Comparison of ENCODE assay signal across 17 cellular contexts in the genomic region with DNA sequence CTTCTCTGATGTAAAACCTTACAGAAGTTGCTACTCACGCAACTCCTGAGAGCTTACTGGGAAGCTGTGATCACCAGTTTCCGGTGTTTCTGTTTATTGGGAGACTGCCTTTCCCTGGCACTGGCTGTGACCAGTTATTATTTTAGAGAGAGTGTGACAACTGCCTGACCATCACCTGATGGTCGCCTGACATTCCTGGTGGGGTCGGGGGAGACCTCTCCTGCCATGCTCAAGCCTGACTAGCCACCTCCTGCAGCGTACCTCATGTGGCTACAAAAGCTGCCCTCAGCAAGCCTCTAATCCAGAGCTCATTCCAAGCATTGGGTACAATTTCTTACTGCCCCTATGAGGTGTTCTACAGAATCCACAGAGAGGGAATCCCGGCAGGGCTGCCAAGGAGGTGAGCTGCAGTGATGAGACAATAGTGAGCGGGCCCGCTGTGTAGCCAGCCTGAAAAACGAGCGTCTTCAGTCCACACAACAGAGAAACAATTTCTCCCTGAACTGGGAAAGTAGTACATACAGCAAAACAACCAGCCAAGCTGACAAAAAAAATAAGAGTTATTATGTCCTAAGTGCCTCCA. TPM values are rescaled to one million over a fixed set of nuclear protein-coding genes. Genes with fewer than 3 reads are reported as not detected.
DNase-seq lines count a peak whose midpoint lies in the region; ATAC-seq and TF ChIP-seq lines count a peak whose summit lies in the region.
"Had no signal": no experiment of that assay in that cellular context is flagged by ENCODE, and none has a peak within 500 bp of the region (broad histone marks: within the 10 kb centered on the region; RNA-seq: fewer than 3 reads in every experiment).

No MANE protein-coding gene starts in this region.

- H3K14ac ChIP-seq in H9 (ENCODE audit: insufficient read depth, low read length): no peak overlapping the region

- H4K5ac ChIP-seq in H9 (ENCODE audit: insufficient read length, low read depth, low read length): no peak overlapping the region

- H3K18ac ChIP-seq in H9 (ENCODE audit: insufficient read length, low read depth, low read length): no peak overlapping the region

- H3K4me3 Mint-ChIP-seq in H9 (no peak overlapping the region), osteocyte (ENCODE audit: unreplicated experiment) (no peak overlapping the region)
- no peak overlapping the region for H3K4me3 Mint-ChIP-seq in activated CD8-positive, alpha-beta memory T cell treated with anti-CD3 and anti-CD28 coated beads, Interleukin-2, amount 10 ng/mL, durations not matched to agents 7 days and 5 days
- H3K4me3 Mint-ChIP-seq: CD4-positive, CD25-positive, alpha-beta regulatory T cell; GM23338; HFFc6 had no signal

- no peak overlapping the region for H4K8ac ChIP-seq in H9 (replicated peaks; ENCODE audit: insufficient read length, low read depth, low read length)

- H3K36me3 Mint-ChIP-seq in H9 (ENCODE audit: insufficient read depth in 1 of 3, low read depth in 3 of 3): no peaks in the 10 kb centered on the region
- no peaks in the 10 kb centered on the region for H3K36me3 Mint-ChIP-seq in activated CD8-positive, alpha-beta memory T cell treated with anti-CD3 and anti-CD28 coated beads, Interleukin-2, amount 10 ng/mL, durations not matched to agents 7 days and 5 days
- H3K36me3 Mint-ChIP-seq in osteocyte (ENCODE audit: unreplicated experiment): no peaks in the 10 kb centered on the region
- H3K36me3 Mint-ChIP-seq: CD4-positive, CD25-positive, alpha-beta regulatory T cell had no signal

- H3K27me3 ChIP-seq in H9 (ENCODE audit: insufficient read depth, low read length): peaks cover 6% of the 10 kb centered on the region; the same call in 1 of the 2 replicates

- DNase-seq in activated effector memory CD4-positive, alpha-beta T cell treated with anti-CD3 and anti-CD28 coated beads, Interleukin-2, amount 50 U/mL, for 16 hours: peak; percentile 19
- DNase-seq in activated effector memory CD4-positive, alpha-beta T cell treated with Interleukin-2 at 50 U/mL for 16 hours: no peak
- DNase-seq in H9 (peak; percentile 5), osteocyte (ENCODE audit: extremely low spot score, unreplicated experiment) (peak; percentile 56), LoVo (ENCODE audit: low spot score) (no peak), DMS 273 (lab: John Stamatoyannopoulos, UW; ENCODE audit: unreplicated experiment) (no peak), RKO (ENCODE audit: low spot score) (no peak)
- peak; percentile 21 for DNase-seq in activated CD8-positive, alpha-beta memory T cell treated with anti-CD3 and anti-CD28 coated beads, Interleukin-2, amount 10 ng/mL, durations not matched to agents 7 days and 5 days
- DNase-seq: BE2C; C1 segment of cervical spinal cord; CD4-positive, CD25-positive, alpha-beta regulatory T cell; DMS79 treated with DMSO at 0.1 percent for 48 hours; GF-D8; HFFc6 had no signal

- no peak overlapping the region for H2BK5ac ChIP-seq in H9 (ENCODE audit: insufficient read length, low read length)

- no peak overlapping the region for H3K27ac ChIP-seq in H9 (ENCODE audit: insufficient read length, low read depth, low read length)
- H3K27ac ChIP-seq: HL-60 had no signal

- H2BK20ac ChIP-seq in H9 (ENCODE audit: low read depth, low read length, poor library complexity, severe bottlenecking): no peak overlapping the region

- no peak overlapping the region for H3K23ac ChIP-seq in H9 (ENCODE audit: insufficient read length, low read depth, low read length)

- no peak overlapping the region for H3K9ac ChIP-seq in H9 (ENCODE audit: extremely low read depth, insufficient read length, low read length)

- whole genome bisulfite sequencing in H9 (ENCODE audit: extremely low coverage, insufficient read length, low lambda C conversion rate): no CpG with 5 or more reads among the region's 10 CpGs

- TF ChIP-seq CTCF in H9 (conservative IDR thresholded peaks at IDR 0.05) (no peak), osteocyte (IDR thresholded peaks at IDR 0.05) (no peak)

- no peak overlapping the region for H4K91ac ChIP-seq in H9 (ENCODE audit: insufficient read length, low read depth, low read length)

- H3K4me1 Mint-ChIP-seq in H9 (peaks cover 0 to 5% of the 10 kb centered on the region in 2 experiments; a peak in 2 of 4 replicates), osteocyte (ENCODE audit: unreplicated experiment) (peaks cover 8% of the 10 kb centered on the region)
- H3K4me1 Mint-ChIP-seq in activated CD8-positive, alpha-beta memory T cell treated with anti-CD3 and anti-CD28 coated beads, Interleukin-2, amount 10 ng/mL, durations not matched to agents 7 days and 5 days: peaks cover 6% of the 10 kb centered on the region
- H3K4me1 Mint-ChIP-seq: GM23338 had no signal

- H3K27me3 Mint-ChIP-seq in H9 (ENCODE audit: low read depth) (peaks cover 23% of the 10 kb centered on the region), osteocyte (ENCODE audit: unreplicated experiment) (peaks cover 23% of the 10 kb centered on the region)
- H3K27me3 Mint-ChIP-seq in activated CD8-positive, alpha-beta memory T cell treated with anti-CD3 and anti-CD28 coated beads, Interleukin-2, amount 10 ng/mL, durations not matched to agents 7 days and 5 days: peaks cover 20% of the 10 kb centered on the region

- no peak overlapping the region for H3K56ac ChIP-seq in H9 (ENCODE audit: insufficient read length, low read depth, low read length)

- no peaks in the 10 kb centered on the region for H4K20me1 ChIP-seq in H9 (ENCODE audit: control insufficient read depth, insufficient read depth, insufficient read length)

- H3K4ac ChIP-seq in H9 (ENCODE audit: low read depth, low read length): no peak overlapping the region

- H3K9me3 ChIP-seq in H9 (ENCODE audit: control insufficient read depth, low read depth, low read length): no peaks in the 10 kb centered on the region
- H3K9me3 ChIP-seq: BE2C had no signal

- H2BK120ac ChIP-seq in H9 (ENCODE audit: low read depth, low read length, poor library complexity, severe bottlenecking): no peak overlapping the region

- no peak for ATAC-seq in activated CD8-positive, alpha-beta memory T cell treated with anti-CD3 and anti-CD28 coated beads, Interleukin-2, amount 10 ng/mL, durations not matched to agents 7 days and 5 days
- ATAC-seq: GM23338, HCT116 had no signal

- H3K79me1 ChIP-seq in H9 (ENCODE audit: insufficient read depth, low read depth, low read length, poor library complexity, severe bottlenecking): no peaks in the 10 kb centered on the region

- H3K79me2 ChIP-seq in H9 (ENCODE audit: insufficient read depth, low read length): no peaks in the 10 kb centered on the region

- H3K4me1 ChIP-seq in H9 (ENCODE audit: insufficient read depth, low read length): no peaks in the 10 kb centered on the region
- H3K4me1 ChIP-seq: BE2C had no signal

- H3K9me3 Mint-ChIP-seq in H9: no peaks in the 10 kb centered on the region
- H3K9me3 Mint-ChIP-seq in activated CD8-positive, alpha-beta memory T cell treated with anti-CD3 and anti-CD28 coated beads, Interleukin-2, amount 10 ng/mL, durations not matched to agents 7 days and 5 days (ENCODE audit: low read depth): no peaks in the 10 kb centered on the region
- H3K9me3 Mint-ChIP-seq in osteocyte (ENCODE audit: unreplicated experiment): no peaks in the 10 kb centered on the region
- H3K9me3 Mint-ChIP-seq: GM23338, HFFc6 had no signal

- H3T11ph ChIP-seq in H9 (ENCODE audit: low read length): no peak overlapping the region

- H2AK5ac ChIP-seq in H9 (ENCODE audit: insufficient read length, low read length): no peak overlapping the region

- CTCF ChIA-PET in activated CD8-positive, alpha-beta memory T cell treated with anti-CD3 and anti-CD28 coated beads, Interleukin-2, amount 10 ng/mL, durations not matched to agents 7 days and 5 days (lab: Charles Lee): interaction anchor here (0.9 kb wide), 1 partner anchor 148 kb away, joined by 3 read pairs; no protein-coding TSS in a partner anchor

- H2BK15ac ChIP-seq in H9 (ENCODE audit: low read depth, low read length): no peak overlapping the region

- H2AFZ ChIP-seq in H9 (ENCODE audit: low read length): no peak overlapping the region
- H2AFZ ChIP-seq: GM23338 had no signal

- H3K27ac Mint-ChIP-seq in H9 (no peak overlapping the region), osteocyte (ENCODE audit: unreplicated experiment) (no peak overlapping the region)
- H3K27ac Mint-ChIP-seq in activated CD8-positive, alpha-beta memory T cell treated with anti-CD3 and anti-CD28 coated beads, Interleukin-2, amount 10 ng/mL, durations not matched to agents 7 days and 5 days: no peak overlapping the region
- H3K27ac Mint-ChIP-seq: CD4-positive, CD25-positive, alpha-beta regulatory T cell; GM23338; HFFc6 had no signal

- H3K23me2 ChIP-seq in H9 (ENCODE audit: insufficient read length, low read depth, low read length, poor library complexity, severe bottlenecking): peaks cover 11% of the 10 kb centered on the region

- no peak overlapping the region for H2BK12ac ChIP-seq in H9 (ENCODE audit: insufficient read length, low read depth, low read length)

- H3K4me2 ChIP-seq in H9 (ENCODE audit: insufficient read depth, insufficient read length, low read length): no peak overlapping the region
- H3K4me2 ChIP-seq: GM23338 had no signal

RNA-seq across cellular contexts. Expression of gene GJA3, which starts 28.7 kb away (rescaled TPM):
- total RNA-seq in H9 (2021) (0.83 and 0.92 TPM in 2 replicates), osteocyte (not detected in 2 replicates)
- under 1 TPM; 0.75 to 0.76 TPM for total RNA-seq in activated CD8-positive, alpha-beta memory T cell treated with anti-CD3 and anti-CD28 coated beads, Interleukin-2, amount 10 ng/mL, durations not matched to agents 7 days and 5 days
- total RNA-seq: CD4-positive, CD25-positive, alpha-beta regulatory T cell had no signal

Comparison
In these comparisons a context has a peak if more than half of its experiments do, and no peak if none do; other contexts are left out.
1. DNase-seq: peak in activated effector memory CD4-positive, alpha-beta T cell treated with anti-CD3 and anti-CD28 coated beads, Interleukin-2, amount 50 U/mL, for 16 hours (single experiment), H9 (single experiment), activated CD8-positive, alpha-beta memory T cell treated with anti-CD3 and anti-CD28 coated beads, Interleukin-2, amount 10 ng/mL, durations not matched to agents 7 days and 5 days (single experiment) and osteocyte (single experiment); none in activated effector memory CD4-positive, alpha-beta T cell treated with Interleukin-2 at 50 U/mL for 16 hours (single experiment), LoVo (single experiment), DMS 273 (single experiment) and RKO (single experiment).